2 cellular contexts compared by ENCODE assay signal in genomic region chr9:131037336-131038255, GRCh38.
TF ChIP-seq lines count a peak whose summit lies in the region.

No MANE protein-coding gene starts in this region.

TF ChIP-seq in SK-N-SH treated with all-trans-retinoic acid at 6 μM for 48 hours, 23 proteins besides CTCF, POLR2A, EP300 and RAD21 (continued from another document):
- TF ChIP-seq CSRNP3 (CRISPR knock-in tag; IDR thresholded peaks at IDR 0.05) (no peak), TCF4 (CRISPR knock-in tag; IDR thresholded peaks at IDR 0.05; ENCODE audit: borderline replicate concordance) (no peak), ARNTL (CRISPR knock-in tag; IDR thresholded peaks at IDR 0.05; ENCODE audit: borderline replicate concordance, low read depth) (no peak), TSHZ2 (CRISPR knock-in tag; IDR thresholded peaks at IDR 0.05) (no peak), ZNF565 (CRISPR knock-in tag; conservative IDR thresholded peaks at IDR 0.05; ENCODE audit: low read depth) (no peak)
TF ChIP-seq in SK-N-SH treated with all-trans-retinoic acid at 6 μM for 48 hours: peak in this region for 0.

TF ChIP-seq in SK-N-SH, 30 proteins besides CTCF, POLR2A, EP300 and RAD21 (continued from another document):
- no peak for TF ChIP-seq REST (IDR thresholded peaks at IDR 0.05; ENCODE audit: low read depth, low read length)
- no peak for TF ChIP-seq USF1 (IDR thresholded peaks at IDR 0.05; ENCODE audit: borderline replicate concordance, low read depth)
